In genomic region chr4:99186029-99186428, GRCh38 we compare ENCODE assay signal across 2 cellular contexts.
TF ChIP-seq lines count a peak whose summit lies in the region.

No MANE protein-coding gene starts in this region.

TF ChIP-seq in liver, 16 proteins besides CTCF, POLR2A, EP300 and RAD21:
- peak; percentile 78 for TF ChIP-seq YY1 (IDR thresholded peaks at IDR 0.05)
- peak in 1 of 2 donors; percentile 14 for TF ChIP-seq RXRA (IDR thresholded peaks at IDR 0.05)
- no peak for TF ChIP-seq SP1 (IDR thresholded peaks at IDR 0.05)
- TF ChIP-seq EGR1 (IDR thresholded peaks at IDR 0.05; ENCODE audit: low read depth in 2 of 2) = no peak

TF ChIP-seq in HepG2, 621 proteins besides CTCF, POLR2A, EP300 and RAD21:
- no peak for TF ChIP-seq FOXA1 (IDR thresholded peaks at IDR 0.05)
- TF ChIP-seq FOXA1 (CRISPR knock-in tag; IDR thresholded peaks at IDR 0.05) = no peak
- no peak for TF ChIP-seq HBP1 (CRISPR knock-in tag; IDR thresholded peaks at IDR 0.05; ENCODE audit: low read depth)
- no peak for TF ChIP-seq ZNF383 (CRISPR knock-in tag; IDR thresholded peaks at IDR 0.05; ENCODE audit: borderline replicate concordance)
- TF ChIP-seq KDM5B (CRISPR knock-in tag; IDR thresholded peaks at IDR 0.05; ENCODE audit: borderline replicate concordance) = no peak
- TF ChIP-seq DBP (CRISPR knock-in tag; IDR thresholded peaks at IDR 0.05; ENCODE audit: not compliant biosample characterization) = no peak
- no peak for TF ChIP-seq AGO2 (optimal IDR thresholded peaks at IDR 0.05; ENCODE audit: low read depth, low read length)
- no peak for TF ChIP-seq DRAP1 (CRISPR knock-in tag; IDR thresholded peaks at IDR 0.05)
